ENCODE assay signal across 16 cellular contexts in genomic region chr16:72739577-72739976, GRCh38.
DNase-seq lines count a peak whose midpoint lies in the region; ATAC-seq and TF ChIP-seq lines count a peak whose summit lies in the region.
"Had no signal": no experiment of that assay in that cellular context is flagged by ENCODE, and none has a peak within 500 bp of the region (broad histone marks: within the 10 kb centered on the region; RNA-seq: fewer than 3 reads in every experiment).

No MANE protein-coding gene starts in this region.

- H3K36me3 ChIP-seq in GM23248 (ENCODE audit: low read depth), result no peaks in the 10 kb centered on the region
- H3K36me3 ChIP-seq: uterus had no signal

- no peaks in the 10 kb centered on the region for H3K27me3 ChIP-seq in GM23248 (replicated peaks; ENCODE audit: insufficient read depth)
- H3K27me3 ChIP-seq: body of pancreas, uterus had no signal

- peaks cover 7 to 8% of the 10 kb centered on the region in 2 donors for H3K9me3 Mint-ChIP-seq in activated naive CD4-positive, alpha-beta T cell treated with anti-CD3 and anti-CD28 coated beads, Interleukin-2, amount 50 U/mL, for 72 hours
- peaks cover 0 to 11% (median 2%) of the 10 kb centered on the region in 6 donors for H3K9me3 Mint-ChIP-seq in immature natural killer cell

- TF ChIP-seq CTCF in foreskin fibroblast (IDR thresholded peaks at IDR 0.05; ENCODE audit: low read depth, low read length), result no peak

- H3K9me2 ChIP-seq in GM23248 (ENCODE audit: insufficient read depth), result no peaks in the 10 kb centered on the region

- WGBS in GM23248 (ENCODE audit: low coverage in 1 of 2, low lambda C conversion rate in 2 of 2, missing lambda C conversion rate in 2 of 2), 2 experiments, result 20 to 38% methylated on average over 1 of the region's 1 CpG

- peaks cover 14% of the 10 kb centered on the region for H3K4me1 ChIP-seq in GM23248 (ENCODE audit: insufficient read depth)
- H3K4me1 ChIP-seq: body of pancreas, uterus had no signal

- DNase-seq in GM23248 (peak; percentile 35), SW480 (ENCODE audit: low spot score) (peak; percentile 10), foreskin fibroblast (peak; percentile 26 to 42), skeletal muscle cell (ENCODE audit: low read depth) (peak; percentile 3), immature natural killer cell (no peak), GDM1 (lab: John Stamatoyannopoulos, UW) (no peak)
- DNase-seq in activated naive CD4-positive, alpha-beta T cell treated with anti-CD3 and anti-CD28 coated beads, Interleukin-2, amount 50 U/mL, for 72 hours (ENCODE audit: low spot score in 2 of 2), result no peak
- DNase-seq: activated CD4-positive, alpha-beta T cell treated with anti-CD3 and anti-CD28 coated beads, Interleukin-2, amount 50 U/mL, for 4 hours; activated T-cell treated with anti-CD3 and anti-CD28 coated beads, Interleukin-2, amount 50 U/mL, for 72 hours; body of pancreas; CD4-positive, alpha-beta T cell; NCI-H2081 treated with DMSO at 0.1 percent for 48 hours; right cardiac atrium; uterus had no signal

- H3F3A ChIP-seq in GM23248 (ENCODE audit: insufficient read depth), result no peaks in the 10 kb centered on the region

- no peaks in the 10 kb centered on the region for H4K20me1 ChIP-seq in GM23248 (ENCODE audit: insufficient read depth)

- no peak for ATAC-seq in activated naive CD4-positive, alpha-beta T cell treated with anti-CD3 and anti-CD28 coated beads, Interleukin-2, amount 50 U/mL, for 72 hours
- ATAC-seq: activated T-cell treated with anti-CD3 and anti-CD28 coated beads, Interleukin-2, amount 50 U/mL, for 72 hours; body of pancreas; left lobe of liver; right cardiac atrium; stimulated activated memory B cell treated with anti-CD40 and anti-IgM and Interleukin-4, amounts not matched to agents 10 μg/mL and 1 μg/mL and 100 μg/mL, for 72 hours had no signal

- in situ Hi-C loops in GM23248 (cut with MboI), result no loop called here

- H3K9me3 ChIP-seq in GM23248 (ENCODE audit: low read depth), result no peaks in the 10 kb centered on the region
- H3K9me3 ChIP-seq: body of pancreas, uterus had no signal

- H3K4me1 Mint-ChIP-seq in immature natural killer cell, result no peaks in the 10 kb centered on the region
- H3K4me1 Mint-ChIP-seq: stimulated activated memory B cell treated with anti-CD40 and anti-IgM and Interleukin-4, amounts not matched to agents 10 μg/mL and 1 μg/mL and 100 μg/mL, for 72 hours had no signal

- peaks cover 6 to 10% of the 10 kb centered on the region in 2 donors for H3K36me3 Mint-ChIP-seq in activated naive CD4-positive, alpha-beta T cell treated with anti-CD3 and anti-CD28 coated beads, Interleukin-2, amount 50 U/mL, for 72 hours
- no peaks in the 10 kb centered on the region for H3K36me3 Mint-ChIP-seq in immature natural killer cell

- no peaks in the 10 kb centered on the region for H3K79me2 ChIP-seq in GM23248 (ENCODE audit: insufficient read depth)

- H2AFZ ChIP-seq in GM23248, result no peak overlapping the region

- no peak overlapping the region for H3K4me3 Mint-ChIP-seq in immature natural killer cell
- H3K4me3 Mint-ChIP-seq: activated T-cell treated with anti-CD3 and anti-CD28 coated beads, Interleukin-2, amount 50 U/mL, for 72 hours; CD4-positive, alpha-beta T cell; stimulated activated memory B cell treated with anti-CD40 and anti-IgM and Interleukin-4, amounts not matched to agents 10 μg/mL and 1 μg/mL and 100 μg/mL, for 72 hours had no signal

- no peak overlapping the region for H3K27ac Mint-ChIP-seq in activated naive CD4-positive, alpha-beta T cell treated with anti-CD3 and anti-CD28 coated beads, Interleukin-2, amount 50 U/mL, for 72 hours
- H3K27ac Mint-ChIP-seq in immature natural killer cell, result no peak overlapping the region
- H3K27ac Mint-ChIP-seq: activated T-cell treated with anti-CD3 and anti-CD28 coated beads, Interleukin-2, amount 50 U/mL, for 72 hours; CD4-positive, alpha-beta T cell; stimulated activated memory B cell treated with anti-CD40 and anti-IgM and Interleukin-4, amounts not matched to agents 10 μg/mL and 1 μg/mL and 100 μg/mL, for 72 hours had no signal

- H3K27ac ChIP-seq in GM23248, result no peak overlapping the region
- H3K27ac ChIP-seq: uterus had no signal

- H3K4me2 ChIP-seq in GM23248 (ENCODE audit: unreplicated experiment), result no peak overlapping the region

- no peak overlapping the region for H3K9ac ChIP-seq in GM23248

- peaks cover 0 to 6% (median 2%) of the 10 kb centered on the region in 3 donors for H3K27me3 Mint-ChIP-seq in immature natural killer cell (ENCODE audit: low read depth in 3 of 3)
- H3K27me3 Mint-ChIP-seq: CD4-positive, alpha-beta T cell; stimulated activated memory B cell treated with anti-CD40 and anti-IgM and Interleukin-4, amounts not matched to agents 10 μg/mL and 1 μg/mL and 100 μg/mL, for 72 hours had no signal

- H3K4me3 ChIP-seq in GM23248 (no peak overlapping the region), foreskin fibroblast (ENCODE audit: low read depth in 1 of 2, low read length in 2 of 2) (no peak overlapping the region), skeletal muscle cell (ENCODE audit: low read depth, low read length) (no peak overlapping the region)
- H3K4me3 ChIP-seq: body of pancreas, uterus had no signal

Comparison
In these comparisons a context has a peak if more than half of its experiments do, and no peak if none do; other contexts are left out.
1. DNase-seq: peak in GM23248 (single experiment), SW480 (single experiment), foreskin fibroblast (2 of 2) and skeletal muscle cell (single experiment); none in activated naive CD4-positive, alpha-beta T cell treated with anti-CD3 and anti-CD28 coated beads, Interleukin-2, amount 50 U/mL, for 72 hours (0 of 2), immature natural killer cell (0 of 3) and GDM1 (single experiment).